In genomic region chr6:130032758-130033323, GRCh38 we compare ENCODE assay signal across 19 cellular contexts. TPM values are rescaled to one million over a fixed set of nuclear protein-coding genes. Genes with fewer than 3 reads are reported as not detected.
DNase-seq lines count a peak whose midpoint lies in the region; ATAC-seq, FAIRE-seq and TF ChIP-seq lines count a peak whose summit lies in the region.
"Had no signal": no experiment of that assay in that cellular context is flagged by ENCODE, and none has a peak within 500 bp of the region (broad histone marks: within the 10 kb centered on the region; RNA-seq: fewer than 3 reads in every experiment).

No MANE protein-coding gene starts in this region.

- peak overlapping the region in 1 of 2 experiments; percentile 41 for H3K4ac ChIP-seq in mesenchymal stem cell (ENCODE audit: low read depth in 1 of 2, low read length in 2 of 2)

- H2BK12ac ChIP-seq in mesenchymal stem cell (ENCODE audit: low read length in 2 of 2): no peak overlapping the region

- H4K91ac ChIP-seq in mesenchymal stem cell (ENCODE audit: low read length): peak overlapping the region; percentile 69

- H3K36me3 ChIP-seq in mesenchymal stem cell (ENCODE audit: control insufficient read depth in 1 of 2, insufficient read depth in 2 of 2, low read depth in 1 of 2, low read length in 2 of 2): peaks cover 0 to 6% of the 10 kb centered on the region in 2 experiments
- H3K36me3 ChIP-seq: MG63, SJCRH30 had no signal

- peaks cover 43% of the 10 kb centered on the region for H3K36me3 Mint-ChIP-seq in activated CD4-positive, alpha-beta T cell treated with anti-CD3 and anti-CD28 coated beads, Interleukin-2, amount 10 ng/mL, durations not matched to agents 7 days and 5 days (ENCODE audit: low read depth)
- H3K36me3 Mint-ChIP-seq in T-helper 17 cell (ENCODE audit: low read depth): no peaks in the 10 kb centered on the region
- peaks cover 1% of the 10 kb centered on the region for H3K36me3 Mint-ChIP-seq in activated CD4-positive, alpha-beta memory T cell treated with anti-CD3 and anti-CD28 coated beads for 36 hours

- peaks cover 57% of the 10 kb centered on the region for H3K4me1 Mint-ChIP-seq in activated CD4-positive, alpha-beta T cell treated with anti-CD3 and anti-CD28 coated beads, Interleukin-2, amount 10 ng/mL, durations not matched to agents 7 days and 5 days
- H3K4me1 Mint-ChIP-seq in T-helper 17 cell: peaks cover 45% of the 10 kb centered on the region
- peaks cover 60% of the 10 kb centered on the region for H3K4me1 Mint-ChIP-seq in activated CD4-positive, alpha-beta memory T cell treated with anti-CD3 and anti-CD28 coated beads for 36 hours (ENCODE audit: low read depth)

- H2BK5ac ChIP-seq in mesenchymal stem cell (ENCODE audit: low read depth, low read length, poor library complexity, severe bottlenecking): no peak overlapping the region

- H3K14ac ChIP-seq in mesenchymal stem cell (ENCODE audit: low read length in 2 of 2): no peak overlapping the region

- TF ChIP-seq POLR2A in GM12891 (IDR thresholded peaks at IDR 0.05; ENCODE audit: low read depth, low read length): no peak

- no peak overlapping the region for H2AFZ ChIP-seq in mesenchymal stem cell (ENCODE audit: low read depth, low read length)
- H2AFZ ChIP-seq: PC-9 had no signal

- no peak overlapping the region for H3K9ac ChIP-seq in mesenchymal stem cell (ENCODE audit: low read length)
- H3K9ac ChIP-seq: BLaER1 had no signal

- peaks cover 33% of the 10 kb centered on the region for H3K79me1 ChIP-seq in mesenchymal stem cell (replicated peaks; ENCODE audit: low read length, poor library complexity, severe bottlenecking)

- no peaks in the 10 kb centered on the region for H3K9me3 Mint-ChIP-seq in activated CD4-positive, alpha-beta T cell treated with anti-CD3 and anti-CD28 coated beads, Interleukin-2, amount 10 ng/mL, durations not matched to agents 7 days and 5 days
- H3K9me3 Mint-ChIP-seq in activated CD4-positive, alpha-beta memory T cell treated with anti-CD3 and anti-CD28 coated beads for 36 hours: no peaks in the 10 kb centered on the region

- POLR2A ChIA-PET in activated CD4-positive, alpha-beta T cell treated with anti-CD3 and anti-CD28 coated beads, Interleukin-2, amount 10 ng/mL, durations not matched to agents 7 days and 5 days (lab: Charles Lee): no interaction called here
- POLR2A ChIA-PET in activated CD4-positive, alpha-beta memory T cell treated with anti-CD3 and anti-CD28 coated beads for 36 hours (lab: Charles Lee): no interaction called here

- H3K27ac ChIP-seq in mesenchymal stem cell (ENCODE audit: low read length, poor library complexity, severe bottlenecking): no peak overlapping the region
- H3K27ac ChIP-seq: BLaER1, PC-9, SJCRH30 had no signal

- WGBS in mesenchymal stem cell: 92% methylated on average over 8 of the region's 9 CpGs

- no peak overlapping the region for H3K4me3 ChIP-seq in mesenchymal stem cell (ENCODE audit: insufficient read depth in 1 of 2, low read depth in 1 of 2, low read length in 2 of 2)
- H3K4me3 ChIP-seq: BLaER1, GM12878, MG63, PC-9, SJCRH30 had no signal

- CTCF ChIA-PET in activated CD4-positive, alpha-beta T cell treated with anti-CD3 and anti-CD28 coated beads, Interleukin-2, amount 10 ng/mL, durations not matched to agents 7 days and 5 days (lab: Charles Lee): interaction anchor here (1.1 to 2.3 kb wide), 4 partner anchors 12 to 19 kb away, joined by 3 to 9 read pairs (median 4); no protein-coding TSS in a partner anchor
- CTCF ChIA-PET in activated CD4-positive, alpha-beta memory T cell treated with anti-CD3 and anti-CD28 coated beads for 36 hours (lab: Charles Lee): interaction anchor here (0.6 to 2.4 kb wide), 2 partner anchors 11 to 167 kb away, joined by 3 to 10 read pairs; no protein-coding TSS in a partner anchor

- H3K27me3 Mint-ChIP-seq in activated CD4-positive, alpha-beta T cell treated with anti-CD3 and anti-CD28 coated beads, Interleukin-2, amount 10 ng/mL, durations not matched to agents 7 days and 5 days: no peaks in the 10 kb centered on the region
- no peaks in the 10 kb centered on the region for H3K27me3 Mint-ChIP-seq in T-helper 17 cell
- no peaks in the 10 kb centered on the region for H3K27me3 Mint-ChIP-seq in activated CD4-positive, alpha-beta memory T cell treated with anti-CD3 and anti-CD28 coated beads for 36 hours

- FAIRE-seq in GM12891 (lab: Jason Lieb, UNC): no peak
- FAIRE-seq: G401.6, GM12878 had no signal

- no peak overlapping the region for H4K8ac ChIP-seq in mesenchymal stem cell (ENCODE audit: low read length)

- H2AK5ac ChIP-seq in mesenchymal stem cell (ENCODE audit: low read length, severe bottlenecking): no peak overlapping the region

- H3K4me3 Mint-ChIP-seq in activated CD4-positive, alpha-beta T cell treated with anti-CD3 and anti-CD28 coated beads, Interleukin-2, amount 10 ng/mL, durations not matched to agents 7 days and 5 days: no peak overlapping the region
- no peak overlapping the region for H3K4me3 Mint-ChIP-seq in T-helper 17 cell
- H3K4me3 Mint-ChIP-seq in activated CD4-positive, alpha-beta memory T cell treated with anti-CD3 and anti-CD28 coated beads for 36 hours: no peak overlapping the region

- ATAC-seq in T-helper 17 cell (no peak), HG03565 (IDR thresholded peaks at IDR 0.05; ENCODE audit: unreplicated experiment) (no peak)
- ATAC-seq: GM12878 had no signal

- peak overlapping the region in 1 of 2 experiments; percentile 52 for H3K18ac ChIP-seq in mesenchymal stem cell (ENCODE audit: low read depth in 1 of 2, low read length in 2 of 2)

- H3K9me3 ChIP-seq in T-helper 17 cell (ENCODE audit: control insufficient read depth, low read length, poor library complexity, severe bottlenecking): no peaks in the 10 kb centered on the region
- no peaks in the 10 kb centered on the region for H3K9me3 ChIP-seq in mesenchymal stem cell (ENCODE audit: control insufficient read depth, low read length)
- H3K9me3 ChIP-seq: BLaER1, MG63, SJCRH30 had no signal

- no peak overlapping the region for H2BK120ac ChIP-seq in mesenchymal stem cell (ENCODE audit: low read depth, low read length)

- H3K4me1 ChIP-seq in mesenchymal stem cell (ENCODE audit: control insufficient read depth, insufficient read depth, low read depth, low read length): peaks cover 3% of the 10 kb centered on the region
- H3K4me1 ChIP-seq: BLaER1, SJCRH30 had no signal

- no peaks in the 10 kb centered on the region for H3K27me3 ChIP-seq in mesenchymal stem cell (ENCODE audit: control insufficient read depth in 1 of 2, insufficient read depth in 1 of 2, low read length in 2 of 2)
- H3K27me3 ChIP-seq: BLaER1, MG63, SJCRH30 had no signal

- peak overlapping the region; percentile 15 for H3K27ac Mint-ChIP-seq in activated CD4-positive, alpha-beta T cell treated with anti-CD3 and anti-CD28 coated beads, Interleukin-2, amount 10 ng/mL, durations not matched to agents 7 days and 5 days
- H3K27ac Mint-ChIP-seq in T-helper 17 cell: peak overlapping the region; percentile 81
- H3K27ac Mint-ChIP-seq in activated CD4-positive, alpha-beta memory T cell treated with anti-CD3 and anti-CD28 coated beads for 36 hours: no peak overlapping the region

- H2BK15ac ChIP-seq in mesenchymal stem cell (ENCODE audit: low read depth, poor library complexity, severe bottlenecking): no peak overlapping the region

- DNase-seq in activated CD4-positive, alpha-beta T cell treated with anti-CD3 and anti-CD28 coated beads, Interleukin-2, amount 10 ng/mL, durations not matched to agents 7 days and 5 days: no peak
- DNase-seq in activated CD4-positive, alpha-beta T cell treated with anti-CD3 and anti-CD28 coated beads for 4 hours: no peak
- DNase-seq in GM12891 (ENCODE audit: insufficient read length, low spot score) (no peak), T-helper 17 cell (no peak), mesenchymal stem cell (no peak), NK-92 (lab: John Stamatoyannopoulos, UW; ENCODE audit: unreplicated experiment) (no peak)
- DNase-seq in activated CD4-positive, alpha-beta memory T cell treated with anti-CD3 and anti-CD28 coated beads for 36 hours: no peak
- DNase-seq: DND-41, GOT3, MG63, NCI-H1417, NCI-H187 treated with DMSO at 0.1 percent for 48 hours, NCI-H446, PC-9, SJCRH30 had no signal

- peak overlapping the region in 1 of 2 experiments; percentile 80 for H3K23ac ChIP-seq in mesenchymal stem cell (ENCODE audit: low read length in 2 of 2)

- H3K4me2 ChIP-seq in mesenchymal stem cell (ENCODE audit: low read length, poor library complexity, severe bottlenecking): no peak overlapping the region
- H3K4me2 ChIP-seq: BLaER1, PC-9 had no signal

- intact Hi-C loops in activated CD4-positive, alpha-beta memory T cell treated with anti-CD3 and anti-CD28 coated beads for 36 hours (cut with micrococcal nuclease): loop anchor here (5.0 kb wide), 1 partner anchor 169 kb away; no protein-coding TSS in a partner anchor

TF ChIP-seq in GM12891, 5 proteins besides CTCF, POLR2A, EP300 and RAD21:
- TF ChIP-seq SPI1 (IDR thresholded peaks at IDR 0.05; ENCODE audit: low read depth, low read length): 0 out of 2 replicates have a peak, but pooled peaks have one; percentile 3
- TF ChIP-seq PAX5 (IDR thresholded peaks at IDR 0.05; ENCODE audit: insufficient read depth, low read length, severe bottlenecking): no peak

RNA-seq across cellular contexts. Expression of gene L3MBTL3, which starts 14.5 kb away (rescaled TPM):
- 10 to 100 TPM; 13.5 to 17.1 TPM for total RNA-seq in activated CD4-positive, alpha-beta T cell treated with anti-CD3 and anti-CD28 coated beads, Interleukin-2, amount 10 ng/mL, durations not matched to agents 7 days and 5 days
- 4.6 TPM for polyA plus RNA-seq in GM12891 (2012; ENCODE audit: low read depth, missing spikeins)
- 10 to 100 TPM; 36.6 to 45.2 TPM for total RNA-seq in T-helper 17 cell
- polyA plus RNA-seq in mesenchymal stem cell (2013, experiment 1 of 2): 11.6 TPM
- 11.2 TPM for polyA plus RNA-seq in mesenchymal stem cell (2013, experiment 2 of 2)
- 1 to 10 TPM; 5.2 to 7.4 TPM for total RNA-seq in activated CD4-positive, alpha-beta memory T cell treated with anti-CD3 and anti-CD28 coated beads for 36 hours
